1 cellular context compared by ENCODE assay signal in the genomic region with DNA sequence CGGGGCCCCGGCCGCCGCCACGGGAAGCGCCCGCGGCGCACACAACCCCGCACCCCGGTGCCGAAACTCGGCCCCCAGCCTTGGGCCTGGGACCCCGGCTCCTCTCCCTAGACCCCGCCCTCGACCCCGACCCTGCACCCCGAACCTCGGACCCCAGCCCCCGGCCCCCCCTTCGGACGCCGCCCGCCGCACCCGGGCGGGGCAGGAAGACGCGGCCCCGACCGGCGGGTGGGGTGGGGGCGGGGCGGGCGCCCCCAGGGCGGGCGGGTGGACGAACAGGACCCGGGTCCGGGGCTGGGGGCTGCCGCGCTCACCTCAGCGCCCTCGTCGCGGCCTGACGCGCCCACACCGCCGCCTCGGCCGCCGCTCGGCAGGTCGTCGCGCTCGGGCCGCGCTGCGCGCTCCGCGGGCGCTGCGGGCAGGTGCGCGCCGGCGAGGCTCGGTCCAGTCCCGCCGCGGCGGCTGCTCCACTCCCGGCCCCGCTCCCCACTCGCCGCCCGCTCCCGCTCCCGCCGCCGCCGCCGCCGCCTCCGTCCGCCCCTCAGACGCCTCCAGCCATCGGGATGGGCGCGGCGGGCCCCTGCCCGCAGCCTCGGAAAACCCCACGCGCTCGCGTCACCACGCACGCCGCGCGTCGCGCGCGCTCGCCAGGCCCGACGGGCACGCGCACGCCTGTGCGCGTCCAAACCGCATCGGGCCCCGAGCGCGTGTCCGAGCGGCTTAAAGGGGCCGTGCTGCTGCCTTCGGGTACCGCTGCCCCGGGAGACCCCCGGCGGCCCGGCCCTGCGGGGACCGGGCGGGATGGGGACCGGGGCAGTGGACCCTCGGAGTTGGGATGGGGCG.
TF ChIP-seq lines count a peak whose summit lies in the region.

TSS of gene GNB1 (minus strand) at position 582 of the 843 bp plus-strand sequence. CDS start 65,634 bp downstream, outside the sequence.

TF ChIP-seq in HepG2, 621 proteins besides CTCF, POLR2A, EP300 and RAD21 (continued from another document):
- TF ChIP-seq PRDM10 (CRISPR knock-in tag; IDR thresholded peaks at IDR 0.05; ENCODE audit: low read depth) (no peak), SSRP1 (CRISPR knock-in tag; IDR thresholded peaks at IDR 0.05) (no peak), ZNF83 (CRISPR knock-in tag; IDR thresholded peaks at IDR 0.05; ENCODE audit: borderline replicate concordance) (no peak), ZNF558 (CRISPR knock-in tag; IDR thresholded peaks at IDR 0.05; ENCODE audit: borderline replicate concordance) (no peak), ZNF451 (CRISPR knock-in tag; IDR thresholded peaks at IDR 0.05) (no peak), TOPORS (CRISPR knock-in tag; IDR thresholded peaks at IDR 0.05) (no peak), HNRNPLL (IDR thresholded peaks at IDR 0.05; ENCODE audit: low read depth, low read length, poor library complexity, severe bottlenecking) (peak; percentile 37), EHMT2 (IDR thresholded peaks at IDR 0.05; ENCODE audit: borderline replicate concordance, low read depth, low read length) (no peak), EZH2 (conservative IDR thresholded peaks at IDR 0.05; ENCODE audit: low read depth, low read length) (no peak), GABPA (IDR thresholded peaks at IDR 0.05; ENCODE audit: low read depth, low read length) (no peak), GABPA (CRISPR knock-in tag; IDR thresholded peaks at IDR 0.05; ENCODE audit: low read depth) (no peak), CBFB (CRISPR knock-in tag; IDR thresholded peaks at IDR 0.05) (0 out of 2 replicates have a peak, but pooled peaks have one; percentile 20), ZBTB44 (CRISPR knock-in tag; IDR thresholded peaks at IDR 0.05) (no peak), ZBTB42 (CRISPR knock-in tag; IDR thresholded peaks at IDR 0.05) (no peak), HOXA7 (CRISPR knock-in tag; IDR thresholded peaks at IDR 0.05) (no peak), EED (CRISPR knock-in tag; IDR thresholded peaks at IDR 0.05) (no peak), TAF15 (IDR thresholded peaks at IDR 0.05; ENCODE audit: low read depth, low read length, poor library complexity, severe bottlenecking) (peak; percentile 29), IKZF4 (CRISPR knock-in tag; IDR thresholded peaks at IDR 0.05; ENCODE audit: borderline replicate concordance, low read depth, not compliant biosample characterization) (peak; percentile 1), ZNF563 (CRISPR knock-in tag; IDR thresholded peaks at IDR 0.05) (peak; percentile 54; the same call in 1 of the 2 replicates), TBL1XR1 (IDR thresholded peaks at IDR 0.05; ENCODE audit: borderline replicate concordance, low read length, partially characterized antibody) (no peak), SNAI1 (CRISPR knock-in tag; IDR thresholded peaks at IDR 0.05; ENCODE audit: borderline replicate concordance) (no peak), HDAC1 (CRISPR knock-in tag; IDR thresholded peaks at IDR 0.05) (peak; percentile 61; the same call in 1 of the 2 replicates), ATF7-NPFF (CRISPR knock-in tag; IDR thresholded peaks at IDR 0.05; ENCODE audit: low read depth) (no peak), KDM5A (IDR thresholded peaks at IDR 0.05; ENCODE audit: borderline replicate concordance, low read length) (peak; percentile 70; the same call in 1 of the 2 replicates), FOSL1 (CRISPR knock-in tag; IDR thresholded peaks at IDR 0.05; ENCODE audit: borderline replicate concordance) (no peak), NFE2 (CRISPR knock-in tag; IDR thresholded peaks at IDR 0.05) (no peak), STAT6 (CRISPR knock-in tag; IDR thresholded peaks at IDR 0.05; ENCODE audit: borderline replicate concordance) (no peak), ZNF670 (CRISPR knock-in tag; IDR thresholded peaks at IDR 0.05; ENCODE audit: borderline replicate concordance) (no peak), ZNF577 (CRISPR knock-in tag; IDR thresholded peaks at IDR 0.05; ENCODE audit: borderline replicate concordance, low read depth) (no peak), ZBTB14 (CRISPR knock-in tag; IDR thresholded peaks at IDR 0.05) (peak; percentile 97), ZNF761 (CRISPR knock-in tag; conservative IDR thresholded peaks at IDR 0.05) (no peak), NFIB (CRISPR knock-in tag; IDR thresholded peaks at IDR 0.05; ENCODE audit: borderline replicate concordance) (no peak), IRF9 (CRISPR knock-in tag; IDR thresholded peaks at IDR 0.05; ENCODE audit: borderline replicate concordance) (no peak), MATR3 (CRISPR knock-in tag; IDR thresholded peaks at IDR 0.05) (no peak), KAT8 (CRISPR knock-in tag; IDR thresholded peaks at IDR 0.05) (no peak), ZNF720 (CRISPR knock-in tag; IDR thresholded peaks at IDR 0.05) (no peak), FIP1L1 (IDR thresholded peaks at IDR 0.05; ENCODE audit: borderline replicate concordance, insufficient read depth, low read depth, low read length) (no peak), CEBPB (IDR thresholded peaks at IDR 0.05; ENCODE audit: borderline replicate concordance, low read depth, low read length) (no peak), ZNF879 (CRISPR knock-in tag; IDR thresholded peaks at IDR 0.05) (no peak), ZNF263 (CRISPR knock-in tag; IDR thresholded peaks at IDR 0.05) (no peak), ZNF431 (CRISPR knock-in tag; IDR thresholded peaks at IDR 0.05; ENCODE audit: borderline replicate concordance, low read depth) (no peak), POLR2AphosphoS5 (IDR thresholded peaks at IDR 0.05; ENCODE audit: low read depth, low read length) (peak; percentile 27; the same call in 1 of the 2 replicates), GMEB2 (CRISPR knock-in tag; IDR thresholded peaks at IDR 0.05; ENCODE audit: low read depth) (peak; percentile 97), HOMEZ (CRISPR knock-in tag; IDR thresholded peaks at IDR 0.05; ENCODE audit: low read depth) (no peak), GPN1 (CRISPR knock-in tag; IDR thresholded peaks at IDR 0.05; ENCODE audit: borderline replicate concordance) (no peak)
- TF ChIP-seq, protein P1, sequence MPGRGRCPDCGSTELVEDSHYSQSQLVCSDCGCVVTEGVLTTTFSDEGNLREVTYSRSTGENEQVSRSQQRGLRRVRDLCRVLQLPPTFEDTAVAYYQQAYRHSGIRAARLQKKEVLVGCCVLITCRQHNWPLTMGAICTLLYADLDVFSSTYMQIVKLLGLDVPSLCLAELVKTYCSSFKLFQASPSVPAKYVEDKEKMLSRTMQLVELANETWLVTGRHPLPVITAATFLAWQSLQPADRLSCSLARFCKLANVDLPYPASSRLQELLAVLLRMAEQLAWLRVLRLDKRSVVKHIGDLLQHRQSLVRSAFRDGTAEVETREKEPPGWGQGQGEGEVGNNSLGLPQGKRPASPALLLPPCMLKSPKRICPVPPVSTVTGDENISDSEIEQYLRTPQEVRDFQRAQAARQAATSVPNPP (CRISPR knock-in tag; IDR thresholded peaks at IDR 0.05), result 0 out of 2 replicates have a peak, but pooled peaks have one; percentile 22
- TF ChIP-seq, protein P2, sequence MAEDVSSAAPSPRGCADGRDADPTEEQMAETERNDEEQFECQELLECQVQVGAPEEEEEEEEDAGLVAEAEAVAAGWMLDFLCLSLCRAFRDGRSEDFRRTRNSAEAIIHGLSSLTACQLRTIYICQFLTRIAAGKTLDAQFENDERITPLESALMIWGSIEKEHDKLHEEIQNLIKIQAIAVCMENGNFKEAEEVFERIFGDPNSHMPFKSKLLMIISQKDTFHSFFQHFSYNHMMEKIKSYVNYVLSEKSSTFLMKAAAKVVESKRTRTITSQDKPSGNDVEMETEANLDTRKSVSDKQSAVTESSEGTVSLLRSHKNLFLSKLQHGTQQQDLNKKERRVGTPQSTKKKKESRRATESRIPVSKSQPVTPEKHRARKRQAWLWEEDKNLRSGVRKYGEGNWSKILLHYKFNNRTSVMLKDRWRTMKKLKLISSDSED (CRISPR knock-in tag; IDR thresholded peaks at IDR 0.05), result no peak
